10 cellular contexts compared by ENCODE assay signal in the genomic region with DNA sequence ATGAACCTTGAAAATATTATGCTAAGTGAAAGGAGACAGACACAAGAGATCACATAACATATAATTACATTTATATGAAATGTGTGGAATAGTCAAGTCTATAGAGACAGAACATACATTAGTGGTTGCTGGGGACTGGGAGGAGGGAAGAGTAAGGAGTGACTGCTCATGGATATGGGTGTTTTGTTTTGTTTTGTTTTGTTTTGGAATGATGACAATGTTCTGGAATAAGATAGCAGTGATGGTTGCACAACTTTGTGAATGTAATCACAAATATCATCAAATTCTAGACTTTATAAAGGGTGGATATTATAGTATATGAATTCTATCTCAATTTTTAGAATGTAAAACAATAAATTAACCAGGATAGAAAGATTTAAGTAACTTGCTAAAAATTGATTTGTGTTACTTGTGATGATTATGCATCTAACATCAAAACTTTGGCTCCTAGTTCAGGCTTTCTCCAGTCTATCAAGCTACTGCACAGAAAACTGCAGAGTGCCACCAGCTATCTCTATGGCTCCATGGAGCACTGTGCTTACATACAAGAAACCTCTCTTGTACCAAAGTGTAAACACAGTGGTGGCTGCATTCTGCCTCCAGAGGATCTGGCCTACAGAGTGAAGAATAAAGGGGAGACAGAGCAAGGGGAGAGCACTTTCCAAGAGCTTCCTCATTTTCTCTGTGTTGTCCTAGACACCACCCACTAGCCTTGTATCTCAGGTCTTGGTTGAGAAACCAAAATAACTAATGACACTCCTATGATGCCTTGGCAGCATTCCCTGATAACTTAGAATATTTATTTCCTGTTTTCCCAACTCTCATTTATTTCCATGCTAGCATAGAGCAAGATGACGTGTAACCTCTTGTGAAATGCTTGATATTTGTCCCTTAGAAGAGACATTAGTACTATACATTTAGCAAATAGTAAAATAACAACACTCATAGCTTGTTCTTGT. TPM values are rescaled to one million over a fixed set of nuclear protein-coding genes. Genes with fewer than 3 reads are reported as not detected.
DNase-seq lines count a peak whose midpoint lies in the region; ATAC-seq and TF ChIP-seq lines count a peak whose summit lies in the region.
"Had no signal": no experiment of that assay in that cellular context is flagged by ENCODE, and none has a peak within 500 bp of the region (broad histone marks: within the 10 kb centered on the region; RNA-seq: fewer than 3 reads in every experiment).

No MANE protein-coding gene starts in this region.

- peaks cover 28 to 40% (median 39%) of the 10 kb centered on the region in 4 donors for H3K4me1 ChIP-seq in esophagus muscularis mucosa
- H3K4me1 ChIP-seq in muscle layer of duodenum (ENCODE audit: control insufficient read depth in 1 of 2, insufficient read depth in 2 of 2, low read length in 2 of 2): no peaks in the 10 kb centered on the region
- peaks cover 37% of the 10 kb centered on the region for H3K4me1 ChIP-seq in vagina

- H3K4me3 ChIP-seq in esophagus muscularis mucosa (no peak overlapping the region), muscle layer of duodenum (ENCODE audit: low read depth in 1 of 2, low read length in 2 of 2) (no peak overlapping the region), vagina (no peak overlapping the region)

- DNase-seq in Right ventricle myocardium inferior (ENCODE audit: missing footprints) (no peak), cardiac septum (ENCODE audit: low spot score) (no peak), esophagus muscularis mucosa (ENCODE audit: extremely low spot score) (no peak), vagina (ENCODE audit: extremely low spot score in 2 of 2) (no peak), inferior parietal cortex (ENCODE audit: extremely low spot score) (no peak), occipital lobe (lab: John Stamatoyannopoulos, UW) (no peak)
- DNase-seq: NCI-H146 had no signal

- TF ChIP-seq POLR2A in esophagus muscularis mucosa (IDR thresholded peaks at IDR 0.05; ENCODE audit: low read depth) (no peak), vagina (IDR thresholded peaks at IDR 0.05) (no peak)

- H3K27ac ChIP-seq in esophagus muscularis mucosa (replicated peaks in 1 of 4): peak overlapping the region; percentile 71 to 83 (median 76)
- peak overlapping the region; percentile 93 for H3K27ac ChIP-seq in muscle layer of duodenum (ENCODE audit: low read length)
- H3K27ac ChIP-seq in vagina: peak overlapping the region; percentile 62
- H3K27ac ChIP-seq: 22Rv1 had no signal

- ATAC-seq in Right ventricle myocardium inferior (peak; percentile 80), GM19035 (IDR thresholded peaks at IDR 0.05; ENCODE audit: unreplicated experiment) (no peak)

- TF ChIP-seq CTCF in esophagus muscularis mucosa (IDR thresholded peaks at IDR 0.05): no peak
- no peak for TF ChIP-seq CTCF in vagina (IDR thresholded peaks at IDR 0.05)

- H3K36me3 ChIP-seq in esophagus muscularis mucosa (no peaks in the 10 kb centered on the region), muscle layer of duodenum (ENCODE audit: control insufficient read depth in 1 of 2, insufficient read depth in 2 of 2, low read length in 2 of 2) (peaks cover 0 to 5% of the 10 kb centered on the region in 2 donors), vagina (no peaks in the 10 kb centered on the region)

- WGBS in esophagus muscularis mucosa: 32% methylated on average over 1 of the region's 1 CpG

- TF ChIP-seq EP300 in esophagus muscularis mucosa (IDR thresholded peaks at IDR 0.05): no peak

- H3K27me3 ChIP-seq in esophagus muscularis mucosa (no peaks in the 10 kb centered on the region), muscle layer of duodenum (ENCODE audit: low read depth, low read length) (no peaks in the 10 kb centered on the region), vagina (no peaks in the 10 kb centered on the region)

- H3K9me3 ChIP-seq in esophagus muscularis mucosa: no peaks in the 10 kb centered on the region
- no peaks in the 10 kb centered on the region for H3K9me3 ChIP-seq in muscle layer of duodenum (ENCODE audit: control insufficient read depth in 1 of 2, low read length in 2 of 2)
- no peaks in the 10 kb centered on the region for H3K9me3 ChIP-seq in vagina

- intact Hi-C loops in Right ventricle myocardium inferior (cut with DNase I): loop anchor here (5.0 kb wide), 1 partner anchor 55 kb away; a partner anchor contains a TSS
- intact Hi-C loops in cardiac septum (cut with DNase I): loop anchor here (5.0 kb wide), 2 partner anchors 65 to 80 kb away; no protein-coding TSS in a partner anchor
- intact Hi-C loops in esophagus muscularis mucosa (cut with DNase I): loop anchor here (5.0 kb wide), 1 partner anchor 50 kb away; no protein-coding TSS in a partner anchor
- intact Hi-C loops in vagina (cut with DNase I): loop anchor here (2.0 to 10.0 kb wide), 2 partner anchors 57 to 67 kb away; a partner anchor contains a TSS

RNA-seq across cellular contexts. Expression of a gene that starts 57.1 kb away (rescaled TPM):
- total RNA-seq in Right ventricle myocardium inferior (127 TPM), cardiac septum (184 TPM), esophagus muscularis mucosa (100 to 1,000 TPM in 2 of 4 donors, 10 to 100 TPM in 2; 63.6 to 154 (median 107) TPM), vagina (66.8 TPM), occipital lobe (13.6 TPM)
